8 cellular contexts compared by ENCODE assay signal in the genomic region with DNA sequence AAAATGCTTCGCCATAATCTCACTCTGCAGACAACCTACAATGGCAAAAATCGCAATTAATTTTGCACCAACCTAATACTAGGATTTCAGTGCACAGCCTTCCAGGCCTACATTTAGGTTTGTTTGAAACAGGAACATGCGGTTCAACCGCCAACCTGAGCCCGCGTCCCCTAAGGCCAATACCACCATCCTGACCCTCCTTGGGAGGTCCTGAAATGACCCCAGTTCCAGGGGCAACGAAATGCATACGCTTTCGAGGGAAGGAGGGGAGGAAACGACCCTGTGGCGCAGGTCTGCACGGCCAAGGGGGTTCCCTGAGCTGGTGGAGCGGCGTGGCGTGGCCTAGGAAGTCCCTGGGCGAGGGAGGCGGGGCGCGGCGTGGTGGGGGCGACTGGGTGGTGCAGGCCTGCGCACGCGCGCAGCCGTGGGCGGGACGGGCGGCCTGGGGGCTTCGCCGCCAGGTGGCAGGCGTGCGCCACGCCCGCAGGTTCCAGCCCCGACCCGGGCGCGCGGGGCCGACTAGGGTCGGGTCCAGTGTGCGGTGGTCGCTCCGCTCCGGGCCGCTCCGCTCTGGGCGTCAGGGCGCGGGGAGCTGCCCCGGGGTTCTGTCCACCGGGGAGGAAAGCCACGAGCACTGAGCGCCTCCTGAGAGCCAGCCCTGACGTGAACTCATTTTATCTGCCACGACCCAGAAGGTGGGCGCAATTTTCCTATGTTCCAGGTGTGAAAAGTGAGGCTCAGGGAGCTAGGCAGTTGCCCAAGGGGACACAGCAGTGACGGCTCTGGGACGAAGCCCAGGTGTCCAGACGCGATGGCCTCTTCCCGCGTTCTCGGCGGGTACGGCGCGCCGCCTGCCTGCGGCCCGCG.
A peak's percentile ranks its signal among the peaks of the same experiment; 100 is the strongest.
DNase-seq lines count a peak whose midpoint lies in the region; ATAC-seq and TF ChIP-seq lines count a peak whose summit lies in the region.

No MANE protein-coding gene starts in this region.

- H3K4me2 ChIP-seq in HCT116 (ENCODE audit: low read length) (peak overlapping the region; percentile 98), SU-DHL-6 (ENCODE audit: low read depth, low read length, poor library complexity, severe bottlenecking) (peak overlapping the region; percentile 84)

- RAD21 ChIA-PET in HCT116 (lab: Charles Lee; ENCODE audit: low non-redundant PET in 1 of 2, low total read pairs in 2 of 2, uncharacterized antibody in 2 of 2, unreplicated experiment in 2 of 2): interaction anchor here (0.7 to 1.4 kb wide), 4 partner anchors 477 to 557 kb away, joined by 3 read pairs; no protein-coding TSS in a partner anchor

- no peaks in the 10 kb centered on the region for H3K36me3 ChIP-seq in HCT116 (ENCODE audit: control insufficient read depth in 1 of 2, insufficient read depth in 2 of 2, low read length in 2 of 2)
- H3K36me3 ChIP-seq in SU-DHL-6 (ENCODE audit: low read length): no peaks in the 10 kb centered on the region
- H3K36me3 ChIP-seq in upper lobe of right lung: no peaks in the 10 kb centered on the region

- TF ChIP-seq POLR2A in HCT116 (IDR thresholded peaks at IDR 0.05; ENCODE audit: borderline replicate concordance, extremely low read depth, insufficient read depth, insufficient read length): no peak

- H3K4me3 ChIP-seq in GM08714 (ENCODE audit: low read length) (peak overlapping the region; percentile 64; the same call in 1 of the 2 replicates), HCT116 (replicated peaks in 1 of 2; ENCODE audit: low read depth in 1 of 2, low read length in 2 of 2) (peak overlapping the region; percentile 71 to 74), SU-DHL-6 (ENCODE audit: insufficient read depth, low read length, poor library complexity, severe bottlenecking) (peak overlapping the region; percentile 66), upper lobe of right lung (peak overlapping the region; percentile 91)

- intact Hi-C loops in HCT116 (cut with micrococcal nuclease) (loop anchor here (1.0 to 2.0 kb wide), 2 partner anchors 608 to 979 kb away; no protein-coding TSS in a partner anchor), cardiac septum (cut with DNase I) (loop anchor here (1.0 to 10.0 kb wide), 5 partner anchors 44 to 564 kb away; no protein-coding TSS in a partner anchor), posterior cingulate gyrus (cut with DNase I) (loop anchor here (1.0 to 5.0 kb wide), 3 partner anchors 215 to 564 kb away; no protein-coding TSS in a partner anchor), upper lobe of right lung (cut with DNase I) (loop anchor here (5.0 kb wide), 1 partner anchor 549 kb away; a partner anchor contains a TSS)

- H4K20me1 ChIP-seq in HCT116 (ENCODE audit: insufficient read depth) (no peaks in the 10 kb centered on the region), SU-DHL-6 (ENCODE audit: low read depth, low read length) (no peaks in the 10 kb centered on the region)

- H3K9ac ChIP-seq in HCT116 (ENCODE audit: low read length) (peak overlapping the region; percentile 90), SU-DHL-6 (ENCODE audit: low read length) (peak overlapping the region; percentile 89)

- H3K9me3 ChIP-seq in HCT116 (ENCODE audit: control insufficient read depth in 1 of 2, insufficient read depth in 1 of 2, low read depth in 1 of 2, low read length in 2 of 2): no peaks in the 10 kb centered on the region
- no peaks in the 10 kb centered on the region for H3K9me3 ChIP-seq in SU-DHL-6 (ENCODE audit: insufficient read depth, low read length)
- no peaks in the 10 kb centered on the region for H3K9me3 ChIP-seq in upper lobe of right lung

- no peaks in the 10 kb centered on the region for H3K9me2 ChIP-seq in HCT116 (ENCODE audit: insufficient read depth)
- H3K9me2 ChIP-seq in SU-DHL-6 (replicated peaks; ENCODE audit: insufficient read depth, low read length): no peaks in the 10 kb centered on the region

- H3K4me1 ChIP-seq in HCT116 (ENCODE audit: control insufficient read depth in 1 of 2, insufficient read depth in 2 of 2, low read length in 2 of 2) (peaks cover 17 to 34% of the 10 kb centered on the region in 2 experiments), upper lobe of right lung (peaks cover 33% of the 10 kb centered on the region)

- BruUV-seq in HCT116 (replicated peaks; lab: Mats Ljungman, UMichigan): no TSS peak

- ATAC-seq in HCT116 (peak; percentile 59), upper lobe of right lung (peak; percentile 95)

- peak overlapping the region; percentile 95 for H3K27ac ChIP-seq in HCT116 (ENCODE audit: low read depth, low read length)
- peak overlapping the region; percentile 84 for H3K27ac ChIP-seq in SU-DHL-6 (ENCODE audit: low read depth, low read length)
- H3K27ac ChIP-seq in upper lobe of right lung: peak overlapping the region; percentile 87

- DNase-seq in HCT116 (ENCODE audit: low read depth, low spot score) (peak; percentile 42), MV-4-11 (lab: John Stamatoyannopoulos, UW) (peak; percentile 85), cardiac septum (ENCODE audit: low spot score) (peak; percentile 94), posterior cingulate gyrus (peak; percentile 61 to 97 (median 82)), upper lobe of right lung (peak; percentile 96)
- DNase-seq in activated naive CD8-positive, alpha-beta T cell treated with anti-CD3 and anti-CD28 coated beads, Interleukin-2, amount 50 U/mL, for 16 hours (ENCODE audit: low read depth, low spot score): peak; percentile 85

- TF ChIP-seq CTCF in HCT116 (IDR thresholded peaks at IDR 0.05 in 2 of 3, conservative IDR thresholded peaks at IDR 0.05 in 1 of 3; ENCODE audit: borderline replicate concordance in 1 of 3, insufficient read depth in 1 of 3, low read depth in 2 of 3, low read length in 2 of 3) (peak in 2 of 3 experiments; percentile 55 to 66; a peak in 4 of 6 replicates), SU-DHL-6 (IDR thresholded peaks at IDR 0.05; ENCODE audit: insufficient read depth, low read length, poor library complexity, severe bottlenecking) (peak; percentile 80), upper lobe of right lung (IDR thresholded peaks at IDR 0.05) (peak; percentile 74)

- H3K27me3 ChIP-seq in HCT116 (ENCODE audit: insufficient read depth, low read length) (no peaks in the 10 kb centered on the region), SU-DHL-6 (ENCODE audit: low read length) (no peaks in the 10 kb centered on the region), upper lobe of right lung (no peaks in the 10 kb centered on the region)

- peaks cover 58% of the 10 kb centered on the region for H3F3A ChIP-seq in SU-DHL-6 (ENCODE audit: insufficient read depth)

- CTCF ChIA-PET in HCT116 (lab: Charles Lee): interaction anchor here (0.7 to 3.0 kb wide), 8 partner anchors 10 to 609 kb away, joined by 3 to 18 read pairs (median 12); a partner anchor contains a TSS

- H2AFZ ChIP-seq in HCT116 (ENCODE audit: low read depth, low read length, poor library complexity, severe bottlenecking) (no peak overlapping the region), SU-DHL-6 (ENCODE audit: low read depth, low read length, severe bottlenecking) (peak overlapping the region; percentile 71)

- H3K79me2 ChIP-seq in HCT116 (ENCODE audit: insufficient read depth, low read length) (peaks cover 6% of the 10 kb centered on the region; the same call in 1 of the 2 replicates), SU-DHL-6 (ENCODE audit: insufficient read depth, low read length) (peaks cover 21% of the 10 kb centered on the region; the same call in 1 of the 2 replicates)

- POLR2A ChIA-PET in HCT116 (lab: Charles Lee): interaction anchor here (2.4 kb wide), 1 partner anchor 551 kb away, joined by 18 read pairs; no protein-coding TSS in a partner anchor

- peak; percentile 65 for TF ChIP-seq RAD21 in HCT116 (IDR thresholded peaks at IDR 0.05; ENCODE audit: low read depth)

TF ChIP-seq in HCT116, 20 proteins besides CTCF, POLR2A, EP300 and RAD21:
- TF ChIP-seq, protein P1, sequence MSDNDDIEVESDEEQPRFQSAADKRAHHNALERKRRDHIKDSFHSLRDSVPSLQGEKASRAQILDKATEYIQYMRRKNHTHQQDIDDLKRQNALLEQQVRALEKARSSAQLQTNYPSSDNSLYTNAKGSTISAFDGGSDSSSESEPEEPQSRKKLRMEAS (IDR thresholded peaks at IDR 0.05): peak; percentile 71; the same call in 1 of the 2 replicates
- peak; percentile 22 for TF ChIP-seq TCF7L2 (IDR thresholded peaks at IDR 0.05; ENCODE audit: borderline replicate concordance, extremely low read depth, insufficient read depth, insufficient read length)
- TF ChIP-seq SP1 (IDR thresholded peaks at IDR 0.05; ENCODE audit: low read depth): no peak; the same call in 1 of the 2 replicates
- TF ChIP-seq POLR2AphosphoS5 (IDR thresholded peaks at IDR 0.05; ENCODE audit: low read depth, low read length): peak; percentile 65; the same call in 1 of the 2 replicates
- no peak for TF ChIP-seq YY1 (IDR thresholded peaks at IDR 0.05; ENCODE audit: extremely low read depth, insufficient replicate concordance, low read depth, low read length)
- peak; percentile 42; the same call in 1 of the 2 replicates for TF ChIP-seq EGR1 (IDR thresholded peaks at IDR 0.05; ENCODE audit: low read depth)
- TF ChIP-seq, protein P2, sequence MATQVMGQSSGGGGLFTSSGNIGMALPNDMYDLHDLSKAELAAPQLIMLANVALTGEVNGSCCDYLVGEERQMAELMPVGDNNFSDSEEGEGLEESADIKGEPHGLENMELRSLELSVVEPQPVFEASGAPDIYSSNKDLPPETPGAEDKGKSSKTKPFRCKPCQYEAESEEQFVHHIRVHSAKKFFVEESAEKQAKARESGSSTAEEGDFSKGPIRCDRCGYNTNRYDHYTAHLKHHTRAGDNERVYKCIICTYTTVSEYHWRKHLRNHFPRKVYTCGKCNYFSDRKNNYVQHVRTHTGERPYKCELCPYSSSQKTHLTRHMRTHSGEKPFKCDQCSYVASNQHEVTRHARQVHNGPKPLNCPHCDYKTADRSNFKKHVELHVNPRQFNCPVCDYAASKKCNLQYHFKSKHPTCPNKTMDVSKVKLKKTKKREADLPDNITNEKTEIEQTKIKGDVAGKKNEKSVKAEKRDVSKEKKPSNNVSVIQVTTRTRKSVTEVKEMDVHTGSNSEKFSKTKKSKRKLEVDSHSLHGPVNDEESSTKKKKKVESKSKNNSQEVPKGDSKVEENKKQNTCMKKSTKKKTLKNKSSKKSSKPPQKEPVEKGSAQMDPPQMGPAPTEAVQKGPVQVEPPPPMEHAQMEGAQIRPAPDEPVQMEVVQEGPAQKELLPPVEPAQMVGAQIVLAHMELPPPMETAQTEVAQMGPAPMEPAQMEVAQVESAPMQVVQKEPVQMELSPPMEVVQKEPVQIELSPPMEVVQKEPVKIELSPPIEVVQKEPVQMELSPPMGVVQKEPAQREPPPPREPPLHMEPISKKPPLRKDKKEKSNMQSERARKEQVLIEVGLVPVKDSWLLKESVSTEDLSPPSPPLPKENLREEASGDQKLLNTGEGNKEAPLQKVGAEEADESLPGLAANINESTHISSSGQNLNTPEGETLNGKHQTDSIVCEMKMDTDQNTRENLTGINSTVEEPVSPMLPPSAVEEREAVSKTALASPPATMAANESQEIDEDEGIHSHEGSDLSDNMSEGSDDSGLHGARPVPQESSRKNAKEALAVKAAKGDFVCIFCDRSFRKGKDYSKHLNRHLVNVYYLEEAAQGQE (IDR thresholded peaks at IDR 0.05; ENCODE audit: low read depth): no peak
- TF ChIP-seq SRF (IDR thresholded peaks at IDR 0.05; ENCODE audit: low read depth): no peak
TF ChIP-seq in HCT116: peak in this region for 4.

Comparison
In these comparisons a context has a peak if more than half of its experiments do, and no peak if none do; other contexts are left out.
1. Peak in every context shown above with its lines: DNase-seq, ATAC-seq, H3K4me3 ChIP-seq and H3K27ac ChIP-seq.
2. DNase-seq: peak in every context shown above with its lines; median percentile 96 in upper lobe of right lung; 94 in cardiac septum; 85 in MV-4-11; 85 in activated naive CD8-positive, alpha-beta T cell treated with anti-CD3 and anti-CD28 coated beads, Interleukin-2, amount 50 U/mL, for 16 hours; 82 in posterior cingulate gyrus; 42 in HCT116.